Comparison of ENCODE assay signal across 16 cellular contexts in genomic region chr2:99710720-99711612, GRCh38.
DNase-seq lines count a peak whose midpoint lies in the region; ATAC-seq, FAIRE-seq and TF ChIP-seq lines count a peak whose summit lies in the region.
"Had no signal": no experiment of that assay in that cellular context is flagged by ENCODE, and none has a peak within 500 bp of the region (broad histone marks: within the 10 kb centered on the region; RNA-seq: fewer than 3 reads in every experiment).

No MANE protein-coding gene starts in this region.

- peak overlapping the region in 1 of 2 experiments; percentile 73; a peak in 2 of 4 replicates for H3K27ac ChIP-seq in SK-N-SH (ENCODE audit: low read depth in 2 of 2, low read length in 1 of 2)
- peak overlapping the region; percentile 56 for H3K27ac ChIP-seq in right cardiac atrium (ENCODE audit: low read length)
- no peak overlapping the region for H3K27ac ChIP-seq in CD8-positive, alpha-beta memory T cell (ENCODE audit: low read depth, low read length)
- H3K27ac ChIP-seq in adrenal gland: no peak overlapping the region
- H3K27ac ChIP-seq: colonic mucosa, esophagus squamous epithelium, WERI-Rb-1 had no signal

- POLR2A ChIA-PET in SK-N-SH (lab: Yijun Ruan, JAX): no interaction called here
- POLR2A ChIA-PET in CD8-positive, alpha-beta memory T cell (lab: Charles Lee): no interaction called here

- no peak overlapping the region for H3K4me3 Mint-ChIP-seq in CD8-positive, alpha-beta memory T cell
- H3K4me3 Mint-ChIP-seq: activated naive CD8-positive, alpha-beta T cell; CD4-positive, alpha-beta memory T cell; stimulated activated naive CD8-positive, alpha-beta T cell treated with anti-CD3 and anti-CD28 coated beads, Interleukin-15, amount 100 ng/mL, for 72 hours had no signal

- no peak for TF ChIP-seq RAD21 in SK-N-SH (IDR thresholded peaks at IDR 0.05; ENCODE audit: low read length)

- no peaks in the 10 kb centered on the region for H3K27me3 Mint-ChIP-seq in CD8-positive, alpha-beta memory T cell
- H3K27me3 Mint-ChIP-seq: activated naive CD8-positive, alpha-beta T cell had no signal

- intact Hi-C loops in right cardiac atrium (cut with DNase I) (no loop called here), adrenal gland (cut with DNase I) (no loop called here)

- H3K4me3 ChIP-seq in SK-N-SH (ENCODE audit: low read depth in 2 of 2, low read length in 1 of 2) (no peak overlapping the region), right cardiac atrium (ENCODE audit: low read length) (no peak overlapping the region), retinal pigment epithelial cell (ENCODE audit: low read length) (peak overlapping the region; percentile 22), adrenal gland (no peak overlapping the region)
- no peak overlapping the region for H3K4me3 ChIP-seq in CD8-positive, alpha-beta memory T cell (ENCODE audit: low read length)
- H3K4me3 ChIP-seq: colonic mucosa, esophagus squamous epithelium had no signal

- ATAC-seq in right cardiac atrium (peak in 1 of 2 donors; percentile 29), HG03521 (IDR thresholded peaks at IDR 0.05; ENCODE audit: unreplicated experiment) (no peak)
- ATAC-seq: stimulated activated naive CD8-positive, alpha-beta T cell treated with anti-CD3 and anti-CD28 coated beads, Interleukin-15, amount 100 ng/mL, for 72 hours had no signal

- no peaks in the 10 kb centered on the region for H3K9me3 Mint-ChIP-seq in CD8-positive, alpha-beta memory T cell
- H3K9me3 Mint-ChIP-seq: CD4-positive, alpha-beta memory T cell; stimulated activated naive CD8-positive, alpha-beta T cell treated with anti-CD3 and anti-CD28 coated beads, Interleukin-15, amount 100 ng/mL, for 72 hours had no signal

- no peak for DNase-seq in SK-N-SH
- DNase-seq in right cardiac atrium: peak; percentile 31 to 71 (median 64)
- DNase-seq in retinal pigment epithelial cell (ENCODE audit: low read depth): peak; percentile 94
- DNase-seq in SW480 (ENCODE audit: low spot score): no peak
- no peak for DNase-seq in CD8-positive, alpha-beta memory T cell
- no peak for DNase-seq in adrenal gland
- DNase-seq: CD4-positive, alpha-beta memory T cell; colonic mucosa; esophagus squamous epithelium; NCI-H1105; NCI-H748 treated with DMSO at 0.1 percent for 48 hours; stimulated activated naive CD8-positive, alpha-beta T cell treated with anti-CD3 and anti-CD28 coated beads, Interleukin-15, amount 100 ng/mL, for 72 hours; WERI-Rb-1 had no signal

- H4K20me1 ChIP-seq in SK-N-SH (ENCODE audit: insufficient read depth): no peaks in the 10 kb centered on the region

- H3F3A ChIP-seq in SK-N-SH (replicated peaks; ENCODE audit: insufficient read depth): no peaks in the 10 kb centered on the region

- no peak overlapping the region for H3K9ac ChIP-seq in SK-N-SH

- CTCF ChIA-PET in SK-N-SH (lab: Yijun Ruan, JAX): interaction anchor here (1.2 to 3.0 kb wide), 3 partner anchors 13 to 152 kb away, joined by 3 to 11 read pairs (median 11); no protein-coding TSS in a partner anchor
- CTCF ChIA-PET in CD8-positive, alpha-beta memory T cell (lab: Charles Lee): no interaction called here

- TF ChIP-seq EP300 in SK-N-SH (IDR thresholded peaks at IDR 0.05; ENCODE audit: borderline replicate concordance in 1 of 2, low read depth in 1 of 2, low read length in 1 of 2): no peak

- no peak for TF ChIP-seq POLR2A in adrenal gland (IDR thresholded peaks at IDR 0.05)

- no peaks in the 10 kb centered on the region for H3K4me1 Mint-ChIP-seq in CD8-positive, alpha-beta memory T cell
- H3K4me1 Mint-ChIP-seq: CD4-positive, alpha-beta memory T cell; stimulated activated naive CD8-positive, alpha-beta T cell treated with anti-CD3 and anti-CD28 coated beads, Interleukin-15, amount 100 ng/mL, for 72 hours had no signal

- FAIRE-seq in G401.6 (lab: Jason Lieb, UNC): peak; percentile 99

- no peaks in the 10 kb centered on the region for H3K27me3 ChIP-seq in SK-N-SH (ENCODE audit: insufficient read depth)
- H3K27me3 ChIP-seq in right cardiac atrium (ENCODE audit: control insufficient read depth, insufficient read depth): no peaks in the 10 kb centered on the region
- H3K27me3 ChIP-seq in CD8-positive, alpha-beta memory T cell (ENCODE audit: insufficient read depth, low read length, poor library complexity, severe bottlenecking): no peaks in the 10 kb centered on the region
- H3K27me3 ChIP-seq in adrenal gland: no peaks in the 10 kb centered on the region
- H3K27me3 ChIP-seq: colonic mucosa, esophagus squamous epithelium had no signal

- no peaks in the 10 kb centered on the region for H3K9me2 ChIP-seq in SK-N-SH

- H3K36me3 ChIP-seq in SK-N-SH (replicated peaks in 1 of 2; ENCODE audit: control insufficient read depth in 1 of 2, insufficient read depth in 2 of 2, low read length in 1 of 2): no peaks in the 10 kb centered on the region
- no peaks in the 10 kb centered on the region for H3K36me3 ChIP-seq in CD8-positive, alpha-beta memory T cell (ENCODE audit: insufficient read depth, low read length)
- H3K36me3 ChIP-seq in adrenal gland (replicated peaks in 1 of 2): no peaks in the 10 kb centered on the region
- H3K36me3 ChIP-seq: colonic mucosa, esophagus squamous epithelium, WERI-Rb-1 had no signal

- H3K4me1 ChIP-seq in SK-N-SH (ENCODE audit: control insufficient read depth in 1 of 2, insufficient read depth in 2 of 2, low read depth in 1 of 2, low read length in 1 of 2) (peaks cover 0 to 25% of the 10 kb centered on the region in 2 experiments; a peak in 2 of 4 replicates), right cardiac atrium (ENCODE audit: control insufficient read depth, insufficient read depth, low read length) (peaks cover 4% of the 10 kb centered on the region), adrenal gland (replicated peaks in 1 of 2) (peaks cover 0 to 11% of the 10 kb centered on the region in 2 donors)
- H3K4me1 ChIP-seq in CD8-positive, alpha-beta memory T cell (ENCODE audit: insufficient read depth, low read length): no peaks in the 10 kb centered on the region
- H3K4me1 ChIP-seq: colonic mucosa had no signal

- no peak for TF ChIP-seq CTCF in SK-N-SH (IDR thresholded peaks at IDR 0.05)
- TF ChIP-seq CTCF in retinal pigment epithelial cell (conservative IDR thresholded peaks at IDR 0.05; ENCODE audit: low read depth, low read length): no peak
- no peak for TF ChIP-seq CTCF in adrenal gland (IDR thresholded peaks at IDR 0.05)

- no peak overlapping the region for H3K27ac Mint-ChIP-seq in CD8-positive, alpha-beta memory T cell
- H3K27ac Mint-ChIP-seq: activated naive CD8-positive, alpha-beta T cell; stimulated activated naive CD8-positive, alpha-beta T cell treated with anti-CD3 and anti-CD28 coated beads, Interleukin-15, amount 100 ng/mL, for 72 hours had no signal

- H2AFZ ChIP-seq in SK-N-SH (ENCODE audit: low read depth): no peak overlapping the region

- H3K79me2 ChIP-seq in SK-N-SH (ENCODE audit: insufficient read depth): no peaks in the 10 kb centered on the region

- 51% methylated on average over 16 of the region's 16 CpGs for WGBS in SK-N-SH (ENCODE audit: low lambda C conversion rate)
- 37% methylated on average over 16 of the region's 16 CpGs for WGBS in right cardiac atrium
- 71 to 84% (median 74%) methylated on average over 16 of the region's 16 CpGs for WGBS in adrenal gland, 4 donors

- no peak overlapping the region for H3K4me2 ChIP-seq in SK-N-SH

- H3K36me3 Mint-ChIP-seq in CD8-positive, alpha-beta memory T cell: no peaks in the 10 kb centered on the region
- H3K36me3 Mint-ChIP-seq: activated naive CD8-positive, alpha-beta T cell; CD4-positive, alpha-beta memory T cell had no signal

- H3K9me3 ChIP-seq in SK-N-SH (no peaks in the 10 kb centered on the region), right cardiac atrium (ENCODE audit: control insufficient read depth, low read length) (no peaks in the 10 kb centered on the region), adrenal gland (replicated peaks in 1 of 3) (no peaks in the 10 kb centered on the region)
- no peaks in the 10 kb centered on the region for H3K9me3 ChIP-seq in CD8-positive, alpha-beta memory T cell (ENCODE audit: low read length)
- H3K9me3 ChIP-seq: colonic mucosa, esophagus squamous epithelium had no signal

TF ChIP-seq in SK-N-SH, 30 proteins besides CTCF, POLR2A, EP300 and RAD21:
- TF ChIP-seq GABPA (IDR thresholded peaks at IDR 0.05; ENCODE audit: low read depth): no peak
- peak; percentile 62 for TF ChIP-seq TCF12 (IDR thresholded peaks at IDR 0.05)

Comparison
In these comparisons a context has a peak if more than half of its experiments do, and no peak if none do; other contexts are left out.
1. DNase-seq: peak in right cardiac atrium (3 of 3) and retinal pigment epithelial cell (single experiment); none in SK-N-SH (single experiment), SW480 (single experiment), CD8-positive, alpha-beta memory T cell (0 of 5) and adrenal gland (0 of 7).